ENCODE assay signal across 8 cellular contexts in genomic region chr20:48738399-48739304, GRCh38.
A peak's percentile ranks its signal among the peaks of the same experiment; 100 is the strongest.
DNase-seq lines count a peak whose midpoint lies in the region; ATAC-seq, FAIRE-seq and TF ChIP-seq lines count a peak whose summit lies in the region.

No MANE protein-coding gene starts in this region.

- peaks cover 56% of the 10 kb centered on the region for H3K36me3 Mint-ChIP-seq in T-helper 1 cell treated with Interleukin-12 subunit alpha and Interleukin-12 subunit beta and Interleukin-4 antibody, amounts not matched to agents 30 μg/mL and 1 μg/mL, for 36 hours (ENCODE audit: low read depth)
- H3K36me3 Mint-ChIP-seq in mesothelial cell of epicardium = peaks cover 2% of the 10 kb centered on the region

- H3K27me3 Mint-ChIP-seq in T-helper 1 cell treated with Interleukin-12 subunit alpha and Interleukin-12 subunit beta and Interleukin-4 antibody, amounts not matched to agents 30 μg/mL and 1 μg/mL, for 36 hours (ENCODE audit: low read depth) = no peaks in the 10 kb centered on the region
- no peaks in the 10 kb centered on the region for H3K27me3 Mint-ChIP-seq in mesothelial cell of epicardium (ENCODE audit: low read depth)

- no peaks in the 10 kb centered on the region for H3K9me3 ChIP-seq in heart left ventricle
- no peaks in the 10 kb centered on the region for H3K9me3 ChIP-seq in thoracic aorta

- FAIRE-seq in D721Med (lab: Jason Lieb, UNC) = no peak

- peak overlapping the region; percentile 70 for H3K4me3 Mint-ChIP-seq in T-helper 1 cell treated with Interleukin-12 subunit alpha and Interleukin-12 subunit beta and Interleukin-4 antibody, amounts not matched to agents 30 μg/mL and 1 μg/mL, for 36 hours
- H3K4me3 Mint-ChIP-seq in mesothelial cell of epicardium = no peak overlapping the region

- WGBS in heart left ventricle, 4 donors = 30 to 39% (median 34%) methylated on average over 11 of the region's 11 CpGs

- H3K4me3 ChIP-seq in heart left ventricle = no peak overlapping the region
- no peak overlapping the region for H3K4me3 ChIP-seq in thoracic aorta

- ATAC-seq in GM18498 (IDR thresholded peaks at IDR 0.05; ENCODE audit: unreplicated experiment) (peak; percentile 71), GM21825 (IDR thresholded peaks at IDR 0.05; ENCODE audit: unreplicated experiment) (peak; percentile 51), heart left ventricle (peak in 3 of 4 donors; percentile 36 to 51 (median 38)), thoracic aorta (ENCODE audit: insufficient number of reproducible peaks, low FRiP score, low read depth) (no peak)

- H3K4me1 Mint-ChIP-seq in T-helper 1 cell treated with Interleukin-12 subunit alpha and Interleukin-12 subunit beta and Interleukin-4 antibody, amounts not matched to agents 30 μg/mL and 1 μg/mL, for 36 hours (ENCODE audit: low read depth) = peaks cover 61% of the 10 kb centered on the region
- peaks cover 3% of the 10 kb centered on the region for H3K4me1 Mint-ChIP-seq in mesothelial cell of epicardium

- H3K27me3 ChIP-seq in heart left ventricle (no peaks in the 10 kb centered on the region), thoracic aorta (replicated peaks; ENCODE audit: insufficient read depth) (no peaks in the 10 kb centered on the region)

- peak overlapping the region; percentile 91 for H3K27ac Mint-ChIP-seq in T-helper 1 cell treated with Interleukin-12 subunit alpha and Interleukin-12 subunit beta and Interleukin-4 antibody, amounts not matched to agents 30 μg/mL and 1 μg/mL, for 36 hours
- no peak overlapping the region for H3K27ac Mint-ChIP-seq in mesothelial cell of epicardium

- H3K36me3 ChIP-seq in heart left ventricle (peaks cover 0 to 61% (median 4%) of the 10 kb centered on the region in 9 donors), thoracic aorta (peaks cover 16% of the 10 kb centered on the region)

- peak in 1 of 5 donors; percentile 30 for DNase-seq in heart left ventricle
- no peak for DNase-seq in thoracic aorta (ENCODE audit: low spot score)
- no peak for DNase-seq in effector CD4-positive, alpha-beta T cell
- no peak for DNase-seq in mesothelial cell of epicardium (ENCODE audit: low spot score in 2 of 2, unreplicated experiment in 2 of 2)
- DNase-seq in D721Med (ENCODE audit: insufficient read length, low spot score) = no peak

- TF ChIP-seq POLR2A in heart left ventricle (IDR thresholded peaks at IDR 0.05) = no peak

- peak overlapping the region in 4 of 12 donors; percentile 15 to 66 (median 48) for H3K27ac ChIP-seq in heart left ventricle
- H3K27ac ChIP-seq in thoracic aorta = peak overlapping the region; percentile 59

- H3K9me3 Mint-ChIP-seq in T-helper 1 cell treated with Interleukin-12 subunit alpha and Interleukin-12 subunit beta and Interleukin-4 antibody, amounts not matched to agents 30 μg/mL and 1 μg/mL, for 36 hours = no peaks in the 10 kb centered on the region
- H3K9me3 Mint-ChIP-seq in mesothelial cell of epicardium = no peaks in the 10 kb centered on the region

- TF ChIP-seq CTCF in heart left ventricle (IDR thresholded peaks at IDR 0.05) = no peak
- TF ChIP-seq CTCF in thoracic aorta (IDR thresholded peaks at IDR 0.05) = no peak
- TF ChIP-seq CTCF in mesothelial cell of epicardium (IDR thresholded peaks at IDR 0.05; ENCODE audit: unreplicated experiment) = no peak
- TF ChIP-seq CTCF in D721Med (IDR thresholded peaks at IDR 0.05; ENCODE audit: insufficient read depth, missing control alignments) = no peak

- intact Hi-C loops in heart left ventricle (cut with DNase I) = no loop called here

- H3K4me1 ChIP-seq in heart left ventricle = peaks cover 0 to 43% (median 24%) of the 10 kb centered on the region in 12 donors
- peaks cover 12 to 28% of the 10 kb centered on the region in 2 donors for H3K4me1 ChIP-seq in thoracic aorta (ENCODE audit: control insufficient read depth in 1 of 2, low read depth in 2 of 2)
